1 cellular context compared by ENCODE assay signal in the genomic region with DNA sequence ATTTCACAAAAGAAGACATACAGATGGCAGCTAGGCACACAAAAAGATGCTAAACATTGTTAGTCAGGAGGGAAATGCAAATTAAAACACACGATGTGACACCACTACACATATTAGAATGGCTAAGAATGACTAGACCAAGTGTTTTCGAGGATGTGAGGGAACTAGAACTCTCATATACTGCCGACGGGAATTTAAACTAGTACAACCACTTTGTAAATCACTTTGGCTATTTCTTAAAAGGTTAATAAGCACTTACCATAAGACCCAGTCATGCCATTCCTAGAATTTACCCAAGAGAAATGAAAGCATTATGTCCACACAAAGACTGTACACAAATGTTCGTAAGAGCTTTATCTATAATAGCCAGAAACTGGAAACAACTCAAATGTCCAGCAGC.
TF ChIP-seq lines count a peak whose summit lies in the region.

No MANE protein-coding gene starts in this region.

TF ChIP-seq in K562, 482 proteins besides CTCF, POLR2A, EP300 and RAD21:
- TF ChIP-seq, protein P1, sequence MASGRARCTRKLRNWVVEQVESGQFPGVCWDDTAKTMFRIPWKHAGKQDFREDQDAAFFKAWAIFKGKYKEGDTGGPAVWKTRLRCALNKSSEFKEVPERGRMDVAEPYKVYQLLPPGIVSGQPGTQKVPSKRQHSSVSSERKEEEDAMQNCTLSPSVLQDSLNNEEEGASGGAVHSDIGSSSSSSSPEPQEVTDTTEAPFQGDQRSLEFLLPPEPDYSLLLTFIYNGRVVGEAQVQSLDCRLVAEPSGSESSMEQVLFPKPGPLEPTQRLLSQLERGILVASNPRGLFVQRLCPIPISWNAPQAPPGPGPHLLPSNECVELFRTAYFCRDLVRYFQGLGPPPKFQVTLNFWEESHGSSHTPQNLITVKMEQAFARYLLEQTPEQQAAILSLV (tag; IDR thresholded peaks at IDR 0.05) = no peak
- TF ChIP-seq, protein P2, sequence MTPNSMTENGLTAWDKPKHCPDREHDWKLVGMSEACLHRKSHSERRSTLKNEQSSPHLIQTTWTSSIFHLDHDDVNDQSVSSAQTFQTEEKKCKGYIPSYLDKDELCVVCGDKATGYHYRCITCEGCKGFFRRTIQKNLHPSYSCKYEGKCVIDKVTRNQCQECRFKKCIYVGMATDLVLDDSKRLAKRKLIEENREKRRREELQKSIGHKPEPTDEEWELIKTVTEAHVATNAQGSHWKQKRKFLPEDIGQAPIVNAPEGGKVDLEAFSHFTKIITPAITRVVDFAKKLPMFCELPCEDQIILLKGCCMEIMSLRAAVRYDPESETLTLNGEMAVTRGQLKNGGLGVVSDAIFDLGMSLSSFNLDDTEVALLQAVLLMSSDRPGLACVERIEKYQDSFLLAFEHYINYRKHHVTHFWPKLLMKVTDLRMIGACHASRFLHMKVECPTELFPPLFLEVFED (CRISPR knock-in tag; conservative IDR thresholded peaks at IDR 0.05) = no peak
- TF ChIP-seq RBM39 (optimal IDR thresholded peaks at IDR 0.05; ENCODE audit: low read depth, low read length) = no peak
- no peak for TF ChIP-seq ZBTB2 (IDR thresholded peaks at IDR 0.05)
- no peak for TF ChIP-seq KDM1A (IDR thresholded peaks at IDR 0.05)
- TF ChIP-seq ZNF696 (CRISPR knock-in tag; conservative IDR thresholded peaks at IDR 0.05) = no peak
- no peak for TF ChIP-seq MLX (CRISPR knock-in tag; conservative IDR thresholded peaks at IDR 0.05)
- TF ChIP-seq ZNF644 (tag; IDR thresholded peaks at IDR 0.05; ENCODE audit: low read depth) = no peak
- TF ChIP-seq MCM7 (IDR thresholded peaks at IDR 0.05) = no peak
- TF ChIP-seq POLR3G (IDR thresholded peaks at IDR 0.05; ENCODE audit: extremely low read depth, insufficient read length, insufficient replicate concordance) = no peak
- TF ChIP-seq, protein P3, sequence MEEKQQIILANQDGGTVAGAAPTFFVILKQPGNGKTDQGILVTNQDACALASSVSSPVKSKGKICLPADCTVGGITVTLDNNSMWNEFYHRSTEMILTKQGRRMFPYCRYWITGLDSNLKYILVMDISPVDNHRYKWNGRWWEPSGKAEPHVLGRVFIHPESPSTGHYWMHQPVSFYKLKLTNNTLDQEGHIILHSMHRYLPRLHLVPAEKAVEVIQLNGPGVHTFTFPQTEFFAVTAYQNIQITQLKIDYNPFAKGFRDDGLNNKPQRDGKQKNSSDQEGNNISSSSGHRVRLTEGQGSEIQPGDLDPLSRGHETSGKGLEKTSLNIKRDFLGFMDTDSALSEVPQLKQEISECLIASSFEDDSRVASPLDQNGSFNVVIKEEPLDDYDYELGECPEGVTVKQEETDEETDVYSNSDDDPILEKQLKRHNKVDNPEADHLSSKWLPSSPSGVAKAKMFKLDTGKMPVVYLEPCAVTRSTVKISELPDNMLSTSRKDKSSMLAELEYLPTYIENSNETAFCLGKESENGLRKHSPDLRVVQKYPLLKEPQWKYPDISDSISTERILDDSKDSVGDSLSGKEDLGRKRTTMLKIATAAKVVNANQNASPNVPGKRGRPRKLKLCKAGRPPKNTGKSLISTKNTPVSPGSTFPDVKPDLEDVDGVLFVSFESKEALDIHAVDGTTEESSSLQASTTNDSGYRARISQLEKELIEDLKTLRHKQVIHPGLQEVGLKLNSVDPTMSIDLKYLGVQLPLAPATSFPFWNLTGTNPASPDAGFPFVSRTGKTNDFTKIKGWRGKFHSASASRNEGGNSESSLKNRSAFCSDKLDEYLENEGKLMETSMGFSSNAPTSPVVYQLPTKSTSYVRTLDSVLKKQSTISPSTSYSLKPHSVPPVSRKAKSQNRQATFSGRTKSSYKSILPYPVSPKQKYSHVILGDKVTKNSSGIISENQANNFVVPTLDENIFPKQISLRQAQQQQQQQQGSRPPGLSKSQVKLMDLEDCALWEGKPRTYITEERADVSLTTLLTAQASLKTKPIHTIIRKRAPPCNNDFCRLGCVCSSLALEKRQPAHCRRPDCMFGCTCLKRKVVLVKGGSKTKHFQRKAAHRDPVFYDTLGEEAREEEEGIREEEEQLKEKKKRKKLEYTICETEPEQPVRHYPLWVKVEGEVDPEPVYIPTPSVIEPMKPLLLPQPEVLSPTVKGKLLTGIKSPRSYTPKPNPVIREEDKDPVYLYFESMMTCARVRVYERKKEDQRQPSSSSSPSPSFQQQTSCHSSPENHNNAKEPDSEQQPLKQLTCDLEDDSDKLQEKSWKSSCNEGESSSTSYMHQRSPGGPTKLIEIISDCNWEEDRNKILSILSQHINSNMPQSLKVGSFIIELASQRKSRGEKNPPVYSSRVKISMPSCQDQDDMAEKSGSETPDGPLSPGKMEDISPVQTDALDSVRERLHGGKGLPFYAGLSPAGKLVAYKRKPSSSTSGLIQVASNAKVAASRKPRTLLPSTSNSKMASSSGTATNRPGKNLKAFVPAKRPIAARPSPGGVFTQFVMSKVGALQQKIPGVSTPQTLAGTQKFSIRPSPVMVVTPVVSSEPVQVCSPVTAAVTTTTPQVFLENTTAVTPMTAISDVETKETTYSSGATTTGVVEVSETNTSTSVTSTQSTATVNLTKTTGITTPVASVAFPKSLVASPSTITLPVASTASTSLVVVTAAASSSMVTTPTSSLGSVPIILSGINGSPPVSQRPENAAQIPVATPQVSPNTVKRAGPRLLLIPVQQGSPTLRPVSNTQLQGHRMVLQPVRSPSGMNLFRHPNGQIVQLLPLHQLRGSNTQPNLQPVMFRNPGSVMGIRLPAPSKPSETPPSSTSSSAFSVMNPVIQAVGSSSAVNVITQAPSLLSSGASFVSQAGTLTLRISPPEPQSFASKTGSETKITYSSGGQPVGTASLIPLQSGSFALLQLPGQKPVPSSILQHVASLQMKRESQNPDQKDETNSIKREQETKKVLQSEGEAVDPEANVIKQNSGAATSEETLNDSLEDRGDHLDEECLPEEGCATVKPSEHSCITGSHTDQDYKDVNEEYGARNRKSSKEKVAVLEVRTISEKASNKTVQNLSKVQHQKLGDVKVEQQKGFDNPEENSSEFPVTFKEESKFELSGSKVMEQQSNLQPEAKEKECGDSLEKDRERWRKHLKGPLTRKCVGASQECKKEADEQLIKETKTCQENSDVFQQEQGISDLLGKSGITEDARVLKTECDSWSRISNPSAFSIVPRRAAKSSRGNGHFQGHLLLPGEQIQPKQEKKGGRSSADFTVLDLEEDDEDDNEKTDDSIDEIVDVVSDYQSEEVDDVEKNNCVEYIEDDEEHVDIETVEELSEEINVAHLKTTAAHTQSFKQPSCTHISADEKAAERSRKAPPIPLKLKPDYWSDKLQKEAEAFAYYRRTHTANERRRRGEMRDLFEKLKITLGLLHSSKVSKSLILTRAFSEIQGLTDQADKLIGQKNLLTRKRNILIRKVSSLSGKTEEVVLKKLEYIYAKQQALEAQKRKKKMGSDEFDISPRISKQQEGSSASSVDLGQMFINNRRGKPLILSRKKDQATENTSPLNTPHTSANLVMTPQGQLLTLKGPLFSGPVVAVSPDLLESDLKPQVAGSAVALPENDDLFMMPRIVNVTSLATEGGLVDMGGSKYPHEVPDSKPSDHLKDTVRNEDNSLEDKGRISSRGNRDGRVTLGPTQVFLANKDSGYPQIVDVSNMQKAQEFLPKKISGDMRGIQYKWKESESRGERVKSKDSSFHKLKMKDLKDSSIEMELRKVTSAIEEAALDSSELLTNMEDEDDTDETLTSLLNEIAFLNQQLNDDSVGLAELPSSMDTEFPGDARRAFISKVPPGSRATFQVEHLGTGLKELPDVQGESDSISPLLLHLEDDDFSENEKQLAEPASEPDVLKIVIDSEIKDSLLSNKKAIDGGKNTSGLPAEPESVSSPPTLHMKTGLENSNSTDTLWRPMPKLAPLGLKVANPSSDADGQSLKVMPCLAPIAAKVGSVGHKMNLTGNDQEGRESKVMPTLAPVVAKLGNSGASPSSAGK (IDR thresholded peaks at IDR 0.05) = no peak
- TF ChIP-seq, protein P4, sequence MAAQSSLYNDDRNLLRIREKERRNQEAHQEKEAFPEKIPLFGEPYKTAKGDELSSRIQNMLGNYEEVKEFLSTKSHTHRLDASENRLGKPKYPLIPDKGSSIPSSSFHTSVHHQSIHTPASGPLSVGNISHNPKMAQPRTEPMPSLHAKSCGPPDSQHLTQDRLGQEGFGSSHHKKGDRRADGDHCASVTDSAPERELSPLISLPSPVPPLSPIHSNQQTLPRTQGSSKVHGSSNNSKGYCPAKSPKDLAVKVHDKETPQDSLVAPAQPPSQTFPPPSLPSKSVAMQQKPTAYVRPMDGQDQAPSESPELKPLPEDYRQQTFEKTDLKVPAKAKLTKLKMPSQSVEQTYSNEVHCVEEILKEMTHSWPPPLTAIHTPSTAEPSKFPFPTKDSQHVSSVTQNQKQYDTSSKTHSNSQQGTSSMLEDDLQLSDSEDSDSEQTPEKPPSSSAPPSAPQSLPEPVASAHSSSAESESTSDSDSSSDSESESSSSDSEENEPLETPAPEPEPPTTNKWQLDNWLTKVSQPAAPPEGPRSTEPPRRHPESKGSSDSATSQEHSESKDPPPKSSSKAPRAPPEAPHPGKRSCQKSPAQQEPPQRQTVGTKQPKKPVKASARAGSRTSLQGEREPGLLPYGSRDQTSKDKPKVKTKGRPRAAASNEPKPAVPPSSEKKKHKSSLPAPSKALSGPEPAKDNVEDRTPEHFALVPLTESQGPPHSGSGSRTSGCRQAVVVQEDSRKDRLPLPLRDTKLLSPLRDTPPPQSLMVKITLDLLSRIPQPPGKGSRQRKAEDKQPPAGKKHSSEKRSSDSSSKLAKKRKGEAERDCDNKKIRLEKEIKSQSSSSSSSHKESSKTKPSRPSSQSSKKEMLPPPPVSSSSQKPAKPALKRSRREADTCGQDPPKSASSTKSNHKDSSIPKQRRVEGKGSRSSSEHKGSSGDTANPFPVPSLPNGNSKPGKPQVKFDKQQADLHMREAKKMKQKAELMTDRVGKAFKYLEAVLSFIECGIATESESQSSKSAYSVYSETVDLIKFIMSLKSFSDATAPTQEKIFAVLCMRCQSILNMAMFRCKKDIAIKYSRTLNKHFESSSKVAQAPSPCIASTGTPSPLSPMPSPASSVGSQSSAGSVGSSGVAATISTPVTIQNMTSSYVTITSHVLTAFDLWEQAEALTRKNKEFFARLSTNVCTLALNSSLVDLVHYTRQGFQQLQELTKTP (IDR thresholded peaks at IDR 0.05; ENCODE audit: low read depth in 1 of 2, partially characterized antibody in 2 of 2) = no peak
- no peak for TF ChIP-seq ZNF561 (CRISPR knock-in tag; conservative IDR thresholded peaks at IDR 0.05)
- no peak for TF ChIP-seq ESRRA (IDR thresholded peaks at IDR 0.05; ENCODE audit: borderline replicate concordance, low read depth)
- no peak for TF ChIP-seq POLR3A (IDR thresholded peaks at IDR 0.05; ENCODE audit: borderline replicate concordance, extremely low read depth, insufficient read depth, insufficient read length)
- no peak for TF ChIP-seq ZNF668 (CRISPR knock-in tag; IDR thresholded peaks at IDR 0.05)
- no peak for TF ChIP-seq ZNF41 (CRISPR knock-in tag; conservative IDR thresholded peaks at IDR 0.05)
- no peak for TF ChIP-seq ZNF785 (CRISPR knock-in tag; IDR thresholded peaks at IDR 0.05)
